21 cellular contexts compared by ENCODE assay signal in the genomic region with DNA sequence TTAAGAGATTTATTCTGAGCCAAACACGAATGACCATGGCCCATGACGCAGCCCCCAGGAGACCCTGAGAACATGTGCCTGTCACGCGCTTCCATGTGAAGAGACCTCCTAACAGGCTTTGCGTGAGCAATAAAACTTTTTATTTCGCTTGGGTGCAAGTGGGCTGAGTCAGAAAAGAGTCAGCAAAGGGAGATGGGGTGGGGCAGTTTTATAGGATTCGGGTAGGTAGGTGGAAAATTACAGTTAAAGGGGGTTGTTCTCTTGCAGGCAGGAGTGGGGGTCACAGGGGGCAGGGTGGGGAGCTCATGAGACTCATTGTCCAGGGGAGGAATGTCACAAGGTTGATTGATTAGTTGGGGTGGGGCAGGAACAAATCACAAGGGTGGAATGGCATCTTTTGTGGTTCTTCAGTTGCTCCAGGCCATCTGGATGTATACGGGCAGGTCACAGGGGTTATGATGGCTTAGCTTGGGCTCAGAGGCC.
DNase-seq lines count a peak whose midpoint lies in the region; ATAC-seq and TF ChIP-seq lines count a peak whose summit lies in the region.
"Had no signal": no experiment of that assay in that cellular context is flagged by ENCODE, and none has a peak within 500 bp of the region (broad histone marks: within the 10 kb centered on the region; RNA-seq: fewer than 3 reads in every experiment).

No MANE protein-coding gene starts in this region.

- no peaks in the 10 kb centered on the region for H3K9me3 Mint-ChIP-seq in HFFc6
- H3K9me3 Mint-ChIP-seq: neural progenitor cell; stimulated activated effector memory CD8-positive, alpha-beta T cell treated with anti-CD3 and anti-CD28 coated beads, Interleukin-12 subunit alpha, Interleukin-12 subunit beta, amount 100 ng/mL, for 72 hours had no signal

- ATAC-seq in GM18517 (IDR thresholded peaks at IDR 0.05; ENCODE audit: unreplicated experiment) = no peak
- ATAC-seq: activated CD4-positive, CD25-positive, alpha-beta regulatory T cell treated with anti-CD3 and anti-CD28 coated beads, Interleukin-2, amount 50 U/mL, for 24 hours; activated CD8-positive, alpha-beta T cell treated with anti-CD3 and anti-CD28 coated beads, Interleukin-2, amount 10 ng/mL, durations not matched to agents 7 days and 5 days; body of pancreas; stimulated activated effector memory CD8-positive, alpha-beta T cell treated with anti-CD3 and anti-CD28 coated beads, Interleukin-12 subunit alpha, Interleukin-12 subunit beta, amount 100 ng/mL, for 72 hours had no signal

- no peaks in the 10 kb centered on the region for H3K36me3 Mint-ChIP-seq in HFFc6 (ENCODE audit: low read depth)
- H3K36me3 Mint-ChIP-seq: CD4-positive, alpha-beta memory T cell; neural progenitor cell; stimulated activated effector memory CD8-positive, alpha-beta T cell treated with anti-CD3 and anti-CD28 coated beads, Interleukin-12 subunit alpha, Interleukin-12 subunit beta, amount 100 ng/mL, for 72 hours had no signal

- no peak overlapping the region for H3K4me3 Mint-ChIP-seq in HFFc6
- H3K4me3 Mint-ChIP-seq: activated CD8-positive, alpha-beta T cell treated with anti-CD3 and anti-CD28 coated beads, Interleukin-2, amount 10 ng/mL, durations not matched to agents 7 days and 5 days; CD4-positive, alpha-beta memory T cell; neural progenitor cell; stimulated activated effector memory CD8-positive, alpha-beta T cell treated with anti-CD3 and anti-CD28 coated beads, Interleukin-12 subunit alpha, Interleukin-12 subunit beta, amount 100 ng/mL, for 72 hours had no signal

- intact Hi-C loops in head of caudate nucleus (cut with DNase I) = no loop called here

- peaks cover 12% of the 10 kb centered on the region; the same call in 1 of the 2 replicates for H3K4me1 Mint-ChIP-seq in HFFc6 (ENCODE audit: low read depth)
- H3K4me1 Mint-ChIP-seq: CD4-positive, alpha-beta memory T cell; stimulated activated effector memory CD8-positive, alpha-beta T cell treated with anti-CD3 and anti-CD28 coated beads, Interleukin-12 subunit alpha, Interleukin-12 subunit beta, amount 100 ng/mL, for 72 hours had no signal

- no peak for TF ChIP-seq CTCF in fibroblast of villous mesenchyme (IDR thresholded peaks at IDR 0.05; ENCODE audit: insufficient read depth, low read depth, low read length)
- no peak for TF ChIP-seq CTCF in HFFc6 (IDR thresholded peaks at IDR 0.05)

- DNase-seq in ELF-1 (ENCODE audit: low read depth, low spot score) = peak; percentile 82
- DNase-seq in SW480 (ENCODE audit: low spot score) = peak; percentile 85
- peak; percentile 7 for DNase-seq in fibroblast of villous mesenchyme (ENCODE audit: low read depth)
- DNase-seq in renal cortical epithelial cell (ENCODE audit: low read depth) = peak; percentile 58
- DNase-seq in HFFc6 = no peak
- DNase-seq in NCI-H510A (lab: John Stamatoyannopoulos, UW) = no peak
- no peak for DNase-seq in head of caudate nucleus
- DNase-seq: activated CD8-positive, alpha-beta T cell treated with anti-CD3 and anti-CD28 coated beads, Interleukin-2, amount 10 ng/mL, durations not matched to agents 7 days and 5 days; activated gamma-delta T cell; body of pancreas; CD4-positive, alpha-beta memory T cell; DMS53; left ventricle myocardium inferior; NCI-H2107; NCI-H510A treated with DMSO at 0.1 percent for 48 hours; stimulated activated CD4-positive, alpha-beta T cell treated with anti-CD3 and anti-CD28 coated beads, Interleukin-1b, Interleukin-23, amount 100 ng/mL, for 48 hours had no signal

- H3K27ac Mint-ChIP-seq in HFFc6 = no peak overlapping the region
- H3K27ac Mint-ChIP-seq: activated CD8-positive, alpha-beta T cell treated with anti-CD3 and anti-CD28 coated beads, Interleukin-2, amount 10 ng/mL, durations not matched to agents 7 days and 5 days; neural progenitor cell; stimulated activated effector memory CD8-positive, alpha-beta T cell treated with anti-CD3 and anti-CD28 coated beads, Interleukin-12 subunit alpha, Interleukin-12 subunit beta, amount 100 ng/mL, for 72 hours had no signal

- H3K27me3 Mint-ChIP-seq in HFFc6 (ENCODE audit: insufficient read depth) = peaks cover 19% of the 10 kb centered on the region

- H3K4me3 ChIP-seq in fibroblast of villous mesenchyme (ENCODE audit: low read depth, low read length) = no peak overlapping the region
- H3K4me3 ChIP-seq: body of pancreas, left ventricle myocardium inferior, neural progenitor cell, suprapubic skin had no signal

Comparison
In these comparisons a context has a peak if more than half of its experiments do, and no peak if none do; other contexts are left out.
1. DNase-seq: peak in ELF-1 (single experiment), SW480 (single experiment), fibroblast of villous mesenchyme (single experiment) and renal cortical epithelial cell (single experiment); none in HFFc6 (single experiment), NCI-H510A (single experiment) and head of caudate nucleus (0 of 42).